In genomic region chr2:169026056-169026455, GRCh38 we compare ENCODE assay signal across 29 cellular contexts. TPM values are rescaled to one million over a fixed set of nuclear protein-coding genes. Genes with fewer than 3 reads are reported as not detected.
"Had no signal": no experiment of that assay in that cellular context is flagged by ENCODE, and none has a peak within 500 bp of the region (broad histone marks: within the 10 kb centered on the region; RNA-seq: fewer than 3 reads in every experiment).

No MANE protein-coding gene starts in this region.

- H3K9ac ChIP-seq: KMS-11, SK-N-SH had no signal

- H3K4me2 ChIP-seq: KMS-11, SK-N-SH had no signal

- ATAC-seq: activated CD4-positive, alpha-beta T cell treated with anti-CD3 and anti-CD28 coated beads for 36 hours; activated CD4-positive, CD25-positive, alpha-beta regulatory T cell treated with anti-CD3 and anti-CD28 coated beads, Interleukin-2, amount 50 U/mL, for 24 hours; activated CD8-positive, alpha-beta T cell treated with anti-CD3 and anti-CD28 coated beads, Interleukin-2, amount 10 ng/mL, durations not matched to agents 7 days and 5 days; body of pancreas; WTC11 had no signal

- H3K27me3 ChIP-seq: body of pancreas, breast epithelium, Peyer's patch, SJSA1 had no signal

- H3K9me3 ChIP-seq: body of pancreas, breast epithelium, Peyer's patch, SJSA1, SK-N-SH had no signal

- H3K36me3 ChIP-seq: breast epithelium, Peyer's patch, SJSA1 had no signal

- DNase-seq: activated CD4-positive, alpha-beta T cell treated with anti-CD3 and anti-CD28 coated beads for 36 hours; activated CD4-positive, alpha-beta T cell treated with anti-CD3 and anti-CD28 coated beads, Interleukin-2, amount 10 ng/mL, durations not matched to agents 7 days and 5 days; activated CD4-positive, alpha-beta T cell treated with anti-CD3 and anti-CD28 coated beads, Interleukin-2, amount 50 U/mL, for 48 hours; activated CD8-positive, alpha-beta T cell treated with anti-CD3 and anti-CD28 coated beads, Interleukin-2, amount 10 ng/mL, durations not matched to agents 7 days and 5 days; activated gamma-delta T cell; activated naive CD4-positive, alpha-beta T cell treated with Interleukin-2 at 50 U/mL for 16 hours; activated naive CD8-positive, alpha-beta T cell treated with anti-CD3 and anti-CD28 coated beads, Interleukin-2, amount 10 ng/mL, durations not matched to agents 7 days and 5 days; activated T-cell treated with anti-CD3 and anti-CD28 coated beads, Interleukin-2, amount 50 U/mL, for 24 hours; body of pancreas; NCI-H1105; NCI-H1417 treated with DMSO at 0.1 percent for 48 hours; NCI-H187 treated with DMSO at 0.1 percent for 48 hours; NCI-H2081 treated with DMSO at 0.1 percent for 48 hours; NCI-H226; NCI-H446 treated with DMSO at 0.1 percent for 48 hours; NCI-H524; NCI-H69; Peyer's patch; RPMI8226; SHP77 treated with DMSO at 0.1 percent for 48 hours; SK-N-SH had no signal

- H3K4me3 ChIP-seq: body of pancreas, breast epithelium, Peyer's patch, SJSA1 had no signal

- H3K4me1 ChIP-seq: body of pancreas, breast epithelium, Peyer's patch had no signal

RNA-seq across cellular contexts. Expression of gene ABCB11, which starts 5.1 kb away (rescaled TPM):
- total RNA-seq: activated CD4-positive, alpha-beta T cell treated with anti-CD3 and anti-CD28 coated beads for 36 hours; LHCN-M2; MCF 10A; SJSA1 had no signal

RNA-seq across cellular contexts. Expression of gene DHRS9, which starts 43.3 kb away (rescaled TPM):
- total RNA-seq: activated CD4-positive, alpha-beta T cell treated with anti-CD3 and anti-CD28 coated beads, Interleukin-2, amount 10 ng/mL, durations not matched to agents 7 days and 5 days; activated CD8-positive, alpha-beta T cell treated with anti-CD3 and anti-CD28 coated beads, Interleukin-2, amount 10 ng/mL, durations not matched to agents 7 days and 5 days; astrocyte; LHCN-M2; WTC11 had no signal
